Comparison of ENCODE assay signal across 1 cellular context in genomic region chr6:52423971-52424381, GRCh38.
TF ChIP-seq lines count a peak whose summit lies in the region.

No MANE protein-coding gene starts in this region.

TF ChIP-seq in SK-N-SH, 30 proteins besides CTCF, POLR2A, EP300 and RAD21 (continued from another document):
- TF ChIP-seq NFIC (IDR thresholded peaks at IDR 0.05; ENCODE audit: borderline replicate concordance) = peak; percentile 62
TF ChIP-seq in SK-N-SH: peak in this region for 13.
